Comparison of ENCODE assay signal across 1 cellular context in the genomic region with DNA sequence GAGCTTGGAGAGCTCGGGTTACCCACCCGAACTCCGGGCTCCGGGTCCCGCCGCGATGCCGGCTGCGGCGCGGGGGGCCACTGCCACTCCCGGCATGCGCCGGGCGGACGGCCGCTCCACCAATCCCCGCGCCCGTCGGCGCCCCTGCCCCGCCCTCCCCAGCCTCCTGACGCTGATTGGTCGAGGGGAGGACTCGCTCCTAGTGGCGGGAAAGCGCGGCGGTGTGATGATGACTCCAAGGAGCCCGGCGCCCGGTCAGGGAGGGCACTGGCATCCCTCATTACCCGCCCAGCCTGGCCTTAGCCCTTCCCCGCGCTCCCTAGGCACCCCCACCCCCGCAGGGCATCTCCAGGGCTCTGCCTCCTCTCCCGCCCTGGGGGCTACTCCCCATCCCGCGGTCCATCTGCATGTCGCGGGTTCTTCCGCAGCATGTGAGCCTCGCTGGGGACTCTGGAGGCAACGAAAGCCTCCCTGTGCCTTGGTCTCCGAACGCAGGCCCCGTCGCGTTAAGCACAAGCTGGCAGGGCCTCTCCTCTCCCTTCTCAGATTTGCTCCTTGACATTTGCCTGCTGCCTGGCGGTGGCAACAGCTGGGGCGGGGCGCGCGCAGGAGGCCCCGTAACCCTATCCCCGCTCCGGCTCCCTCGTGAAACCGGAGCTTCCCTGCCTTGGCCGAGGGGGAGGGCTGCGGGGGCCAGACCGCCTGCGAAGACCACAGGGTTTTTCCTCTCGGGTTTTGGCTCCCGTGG.
TF ChIP-seq lines count a peak whose summit lies in the region.

No MANE protein-coding gene starts in this region.

TF ChIP-seq in WTC11, 78 proteins besides CTCF, POLR2A, EP300 and RAD21 (continued from another document and continues in another):
- TF ChIP-seq, protein P1, sequence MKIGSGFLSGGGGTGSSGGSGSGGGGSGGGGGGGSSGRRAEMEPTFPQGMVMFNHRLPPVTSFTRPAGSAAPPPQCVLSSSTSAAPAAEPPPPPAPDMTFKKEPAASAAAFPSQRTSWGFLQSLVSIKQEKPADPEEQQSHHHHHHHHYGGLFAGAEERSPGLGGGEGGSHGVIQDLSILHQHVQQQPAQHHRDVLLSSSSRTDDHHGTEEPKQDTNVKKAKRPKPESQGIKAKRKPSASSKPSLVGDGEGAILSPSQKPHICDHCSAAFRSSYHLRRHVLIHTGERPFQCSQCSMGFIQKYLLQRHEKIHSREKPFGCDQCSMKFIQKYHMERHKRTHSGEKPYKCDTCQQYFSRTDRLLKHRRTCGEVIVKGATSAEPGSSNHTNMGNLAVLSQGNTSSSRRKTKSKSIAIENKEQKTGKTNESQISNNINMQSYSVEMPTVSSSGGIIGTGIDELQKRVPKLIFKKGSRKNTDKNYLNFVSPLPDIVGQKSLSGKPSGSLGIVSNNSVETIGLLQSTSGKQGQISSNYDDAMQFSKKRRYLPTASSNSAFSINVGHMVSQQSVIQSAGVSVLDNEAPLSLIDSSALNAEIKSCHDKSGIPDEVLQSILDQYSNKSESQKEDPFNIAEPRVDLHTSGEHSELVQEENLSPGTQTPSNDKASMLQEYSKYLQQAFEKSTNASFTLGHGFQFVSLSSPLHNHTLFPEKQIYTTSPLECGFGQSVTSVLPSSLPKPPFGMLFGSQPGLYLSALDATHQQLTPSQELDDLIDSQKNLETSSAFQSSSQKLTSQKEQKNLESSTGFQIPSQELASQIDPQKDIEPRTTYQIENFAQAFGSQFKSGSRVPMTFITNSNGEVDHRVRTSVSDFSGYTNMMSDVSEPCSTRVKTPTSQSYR (CRISPR knock-in tag; IDR thresholded peaks at IDR 0.05) = peak; percentile 20; the same call in 1 of the 2 replicates
- TF ChIP-seq KAT7 (CRISPR knock-in tag; IDR thresholded peaks at IDR 0.05; ENCODE audit: borderline replicate concordance) = no peak
- TF ChIP-seq, protein P2, sequence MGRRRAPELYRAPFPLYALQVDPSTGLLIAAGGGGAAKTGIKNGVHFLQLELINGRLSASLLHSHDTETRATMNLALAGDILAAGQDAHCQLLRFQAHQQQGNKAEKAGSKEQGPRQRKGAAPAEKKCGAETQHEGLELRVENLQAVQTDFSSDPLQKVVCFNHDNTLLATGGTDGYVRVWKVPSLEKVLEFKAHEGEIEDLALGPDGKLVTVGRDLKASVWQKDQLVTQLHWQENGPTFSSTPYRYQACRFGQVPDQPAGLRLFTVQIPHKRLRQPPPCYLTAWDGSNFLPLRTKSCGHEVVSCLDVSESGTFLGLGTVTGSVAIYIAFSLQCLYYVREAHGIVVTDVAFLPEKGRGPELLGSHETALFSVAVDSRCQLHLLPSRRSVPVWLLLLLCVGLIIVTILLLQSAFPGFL (CRISPR knock-in tag; IDR thresholded peaks at IDR 0.05; ENCODE audit: borderline replicate concordance) = no peak
- no peak for TF ChIP-seq CREB1 (CRISPR knock-in tag; IDR thresholded peaks at IDR 0.05)
- no peak for TF ChIP-seq GRHL2 (CRISPR knock-in tag; IDR thresholded peaks at IDR 0.05; ENCODE audit: insufficient replicate concordance, severe bottlenecking)
- TF ChIP-seq, protein P3, sequence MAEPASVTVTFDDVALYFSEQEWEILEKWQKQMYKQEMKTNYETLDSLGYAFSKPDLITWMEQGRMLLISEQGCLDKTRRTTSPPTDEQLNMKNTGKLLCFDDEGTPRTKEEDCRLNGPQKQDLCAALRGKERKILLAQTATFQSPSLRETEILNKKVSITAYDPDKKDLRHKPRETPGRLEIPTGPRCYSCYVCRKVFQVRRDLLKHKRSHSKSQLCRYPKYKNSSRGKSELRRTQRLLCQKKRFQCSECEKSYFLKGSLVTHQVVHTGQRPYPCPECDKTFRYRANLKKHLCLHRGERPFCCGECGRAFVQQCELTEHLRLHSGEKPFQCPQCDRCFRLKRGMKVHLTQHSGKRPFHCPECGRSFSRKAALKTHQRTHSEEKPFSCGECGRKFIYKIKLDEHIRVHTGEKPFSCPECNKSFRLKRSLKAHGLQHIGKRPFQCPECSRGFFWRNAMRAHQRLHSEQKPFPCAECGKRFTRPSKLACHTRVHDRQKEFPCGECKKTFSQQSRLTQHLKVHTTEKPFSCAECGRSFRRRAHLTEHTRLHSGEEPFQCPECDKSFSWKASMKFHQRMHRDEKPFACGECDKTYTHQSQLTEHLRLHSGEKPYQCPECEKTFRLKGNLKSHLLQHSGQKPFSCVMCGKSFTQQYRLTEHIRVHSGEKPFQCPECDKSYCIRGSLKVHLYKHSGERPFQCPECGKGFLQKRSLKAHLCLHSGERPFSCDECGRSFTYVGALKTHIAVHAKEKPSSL (CRISPR knock-in tag; conservative IDR thresholded peaks at IDR 0.05) = no peak
- TF ChIP-seq, protein P4, sequence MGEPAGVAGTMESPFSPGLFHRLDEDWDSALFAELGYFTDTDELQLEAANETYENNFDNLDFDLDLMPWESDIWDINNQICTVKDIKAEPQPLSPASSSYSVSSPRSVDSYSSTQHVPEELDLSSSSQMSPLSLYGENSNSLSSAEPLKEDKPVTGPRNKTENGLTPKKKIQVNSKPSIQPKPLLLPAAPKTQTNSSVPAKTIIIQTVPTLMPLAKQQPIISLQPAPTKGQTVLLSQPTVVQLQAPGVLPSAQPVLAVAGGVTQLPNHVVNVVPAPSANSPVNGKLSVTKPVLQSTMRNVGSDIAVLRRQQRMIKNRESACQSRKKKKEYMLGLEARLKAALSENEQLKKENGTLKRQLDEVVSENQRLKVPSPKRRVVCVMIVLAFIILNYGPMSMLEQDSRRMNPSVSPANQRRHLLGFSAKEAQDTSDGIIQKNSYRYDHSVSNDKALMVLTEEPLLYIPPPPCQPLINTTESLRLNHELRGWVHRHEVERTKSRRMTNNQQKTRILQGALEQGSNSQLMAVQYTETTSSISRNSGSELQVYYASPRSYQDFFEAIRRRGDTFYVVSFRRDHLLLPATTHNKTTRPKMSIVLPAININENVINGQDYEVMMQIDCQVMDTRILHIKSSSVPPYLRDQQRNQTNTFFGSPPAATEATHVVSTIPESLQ (CRISPR knock-in tag; IDR thresholded peaks at IDR 0.05) = peak; percentile 77
- TF ChIP-seq ZBTB21 (CRISPR knock-in tag; IDR thresholded peaks at IDR 0.05; ENCODE audit: borderline replicate concordance) = peak; percentile 91
- peak; percentile 51; the same call in 1 of the 2 replicates for TF ChIP-seq FOXK1 (CRISPR knock-in tag; IDR thresholded peaks at IDR 0.05)
- TF ChIP-seq ELF4 (CRISPR knock-in tag; IDR thresholded peaks at IDR 0.05; ENCODE audit: low read depth) = peak; percentile 89
- TF ChIP-seq NR2C2 (CRISPR knock-in tag; IDR thresholded peaks at IDR 0.05) = no peak
- peak; percentile 87 for TF ChIP-seq NR1H2 (CRISPR knock-in tag; IDR thresholded peaks at IDR 0.05)
- peak; percentile 84; the same call in 1 of the 2 replicates for TF ChIP-seq TP53 (CRISPR knock-in tag; IDR thresholded peaks at IDR 0.05)
- TF ChIP-seq MXD4 (CRISPR knock-in tag; IDR thresholded peaks at IDR 0.05; ENCODE audit: borderline replicate concordance) = no peak
- TF ChIP-seq FOXP1 (CRISPR knock-in tag; IDR thresholded peaks at IDR 0.05; ENCODE audit: borderline replicate concordance) = peak; percentile 95; the same call in 1 of the 2 replicates
- peak; percentile 84 for TF ChIP-seq NR3C1 (CRISPR knock-in tag; conservative IDR thresholded peaks at IDR 0.05; ENCODE audit: low read depth)
- TF ChIP-seq, protein P5, sequence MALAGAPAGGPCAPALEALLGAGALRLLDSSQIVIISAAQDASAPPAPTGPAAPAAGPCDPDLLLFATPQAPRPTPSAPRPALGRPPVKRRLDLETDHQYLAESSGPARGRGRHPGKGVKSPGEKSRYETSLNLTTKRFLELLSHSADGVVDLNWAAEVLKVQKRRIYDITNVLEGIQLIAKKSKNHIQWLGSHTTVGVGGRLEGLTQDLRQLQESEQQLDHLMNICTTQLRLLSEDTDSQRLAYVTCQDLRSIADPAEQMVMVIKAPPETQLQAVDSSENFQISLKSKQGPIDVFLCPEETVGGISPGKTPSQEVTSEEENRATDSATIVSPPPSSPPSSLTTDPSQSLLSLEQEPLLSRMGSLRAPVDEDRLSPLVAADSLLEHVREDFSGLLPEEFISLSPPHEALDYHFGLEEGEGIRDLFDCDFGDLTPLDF (CRISPR knock-in tag; IDR thresholded peaks at IDR 0.05) = 0 out of 2 replicates have a peak, but pooled peaks have one; percentile 32
- TF ChIP-seq, protein P6, sequence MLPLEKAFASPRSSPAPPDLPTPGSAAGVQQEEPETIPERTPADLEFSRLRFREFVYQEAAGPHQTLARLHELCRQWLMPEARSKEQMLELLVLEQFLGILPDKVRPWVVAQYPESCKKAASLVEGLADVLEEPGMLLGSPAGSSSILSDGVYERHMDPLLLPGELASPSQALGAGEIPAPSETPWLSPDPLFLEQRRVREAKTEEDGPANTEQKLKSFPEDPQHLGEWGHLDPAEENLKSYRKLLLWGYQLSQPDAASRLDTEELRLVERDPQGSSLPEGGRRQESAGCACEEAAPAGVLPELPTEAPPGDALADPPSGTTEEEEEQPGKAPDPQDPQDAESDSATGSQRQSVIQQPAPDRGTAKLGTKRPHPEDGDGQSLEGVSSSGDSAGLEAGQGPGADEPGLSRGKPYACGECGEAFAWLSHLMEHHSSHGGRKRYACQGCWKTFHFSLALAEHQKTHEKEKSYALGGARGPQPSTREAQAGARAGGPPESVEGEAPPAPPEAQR (CRISPR knock-in tag; IDR thresholded peaks at IDR 0.05) = no peak
- TF ChIP-seq TEAD1 (CRISPR knock-in tag; IDR thresholded peaks at IDR 0.05) = peak; percentile 95
- TF ChIP-seq SP1 (CRISPR knock-in tag; conservative IDR thresholded peaks at IDR 0.05) = peak; percentile 12; the same call in 1 of the 2 replicates
- TF ChIP-seq, protein P7, sequence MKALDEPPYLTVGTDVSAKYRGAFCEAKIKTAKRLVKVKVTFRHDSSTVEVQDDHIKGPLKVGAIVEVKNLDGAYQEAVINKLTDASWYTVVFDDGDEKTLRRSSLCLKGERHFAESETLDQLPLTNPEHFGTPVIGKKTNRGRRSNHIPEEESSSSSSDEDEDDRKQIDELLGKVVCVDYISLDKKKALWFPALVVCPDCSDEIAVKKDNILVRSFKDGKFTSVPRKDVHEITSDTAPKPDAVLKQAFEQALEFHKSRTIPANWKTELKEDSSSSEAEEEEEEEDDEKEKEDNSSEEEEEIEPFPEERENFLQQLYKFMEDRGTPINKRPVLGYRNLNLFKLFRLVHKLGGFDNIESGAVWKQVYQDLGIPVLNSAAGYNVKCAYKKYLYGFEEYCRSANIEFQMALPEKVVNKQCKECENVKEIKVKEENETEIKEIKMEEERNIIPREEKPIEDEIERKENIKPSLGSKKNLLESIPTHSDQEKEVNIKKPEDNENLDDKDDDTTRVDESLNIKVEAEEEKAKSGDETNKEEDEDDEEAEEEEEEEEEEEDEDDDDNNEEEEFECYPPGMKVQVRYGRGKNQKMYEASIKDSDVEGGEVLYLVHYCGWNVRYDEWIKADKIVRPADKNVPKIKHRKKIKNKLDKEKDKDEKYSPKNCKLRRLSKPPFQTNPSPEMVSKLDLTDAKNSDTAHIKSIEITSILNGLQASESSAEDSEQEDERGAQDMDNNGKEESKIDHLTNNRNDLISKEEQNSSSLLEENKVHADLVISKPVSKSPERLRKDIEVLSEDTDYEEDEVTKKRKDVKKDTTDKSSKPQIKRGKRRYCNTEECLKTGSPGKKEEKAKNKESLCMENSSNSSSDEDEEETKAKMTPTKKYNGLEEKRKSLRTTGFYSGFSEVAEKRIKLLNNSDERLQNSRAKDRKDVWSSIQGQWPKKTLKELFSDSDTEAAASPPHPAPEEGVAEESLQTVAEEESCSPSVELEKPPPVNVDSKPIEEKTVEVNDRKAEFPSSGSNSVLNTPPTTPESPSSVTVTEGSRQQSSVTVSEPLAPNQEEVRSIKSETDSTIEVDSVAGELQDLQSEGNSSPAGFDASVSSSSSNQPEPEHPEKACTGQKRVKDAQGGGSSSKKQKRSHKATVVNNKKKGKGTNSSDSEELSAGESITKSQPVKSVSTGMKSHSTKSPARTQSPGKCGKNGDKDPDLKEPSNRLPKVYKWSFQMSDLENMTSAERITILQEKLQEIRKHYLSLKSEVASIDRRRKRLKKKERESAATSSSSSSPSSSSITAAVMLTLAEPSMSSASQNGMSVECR (CRISPR knock-in tag; IDR thresholded peaks at IDR 0.05; ENCODE audit: borderline replicate concordance) = peak; percentile 93; the same call in 1 of the 2 replicates
- TF ChIP-seq ZNF232 (CRISPR knock-in tag; IDR thresholded peaks at IDR 0.05) = peak; percentile 96
- TF ChIP-seq, protein P8, sequence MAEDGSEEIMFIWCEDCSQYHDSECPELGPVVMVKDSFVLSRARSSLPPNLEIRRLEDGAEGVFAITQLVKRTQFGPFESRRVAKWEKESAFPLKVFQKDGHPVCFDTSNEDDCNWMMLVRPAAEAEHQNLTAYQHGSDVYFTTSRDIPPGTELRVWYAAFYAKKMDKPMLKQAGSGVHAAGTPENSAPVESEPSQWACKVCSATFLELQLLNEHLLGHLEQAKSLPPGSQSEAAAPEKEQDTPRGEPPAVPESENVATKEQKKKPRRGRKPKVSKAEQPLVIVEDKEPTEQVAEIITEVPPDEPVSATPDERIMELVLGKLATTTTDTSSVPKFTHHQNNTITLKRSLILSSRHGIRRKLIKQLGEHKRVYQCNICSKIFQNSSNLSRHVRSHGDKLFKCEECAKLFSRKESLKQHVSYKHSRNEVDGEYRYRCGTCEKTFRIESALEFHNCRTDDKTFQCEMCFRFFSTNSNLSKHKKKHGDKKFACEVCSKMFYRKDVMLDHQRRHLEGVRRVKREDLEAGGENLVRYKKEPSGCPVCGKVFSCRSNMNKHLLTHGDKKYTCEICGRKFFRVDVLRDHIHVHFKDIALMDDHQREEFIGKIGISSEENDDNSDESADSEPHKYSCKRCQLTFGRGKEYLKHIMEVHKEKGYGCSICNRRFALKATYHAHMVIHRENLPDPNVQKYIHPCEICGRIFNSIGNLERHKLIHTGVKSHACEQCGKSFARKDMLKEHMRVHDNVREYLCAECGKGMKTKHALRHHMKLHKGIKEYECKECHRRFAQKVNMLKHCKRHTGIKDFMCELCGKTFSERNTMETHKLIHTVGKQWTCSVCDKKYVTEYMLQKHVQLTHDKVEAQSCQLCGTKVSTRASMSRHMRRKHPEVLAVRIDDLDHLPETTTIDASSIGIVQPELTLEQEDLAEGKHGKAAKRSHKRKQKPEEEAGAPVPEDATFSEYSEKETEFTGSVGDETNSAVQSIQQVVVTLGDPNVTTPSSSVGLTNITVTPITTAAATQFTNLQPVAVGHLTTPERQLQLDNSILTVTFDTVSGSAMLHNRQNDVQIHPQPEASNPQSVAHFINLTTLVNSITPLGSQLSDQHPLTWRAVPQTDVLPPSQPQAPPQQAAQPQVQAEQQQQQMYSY (CRISPR knock-in tag; IDR thresholded peaks at IDR 0.05) = peak; percentile 49
- TF ChIP-seq TCF7 (CRISPR knock-in tag; IDR thresholded peaks at IDR 0.05; ENCODE audit: low read depth) = no peak
- TF ChIP-seq, protein P9, sequence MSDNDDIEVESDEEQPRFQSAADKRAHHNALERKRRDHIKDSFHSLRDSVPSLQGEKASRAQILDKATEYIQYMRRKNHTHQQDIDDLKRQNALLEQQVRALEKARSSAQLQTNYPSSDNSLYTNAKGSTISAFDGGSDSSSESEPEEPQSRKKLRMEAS (CRISPR knock-in tag; IDR thresholded peaks at IDR 0.05) = peak; percentile 98
- TF ChIP-seq SMAD4 (CRISPR knock-in tag; IDR thresholded peaks at IDR 0.05) = peak; percentile 93
- no peak for TF ChIP-seq GABPB1 (CRISPR knock-in tag; IDR thresholded peaks at IDR 0.05)
- TF ChIP-seq, protein P10, sequence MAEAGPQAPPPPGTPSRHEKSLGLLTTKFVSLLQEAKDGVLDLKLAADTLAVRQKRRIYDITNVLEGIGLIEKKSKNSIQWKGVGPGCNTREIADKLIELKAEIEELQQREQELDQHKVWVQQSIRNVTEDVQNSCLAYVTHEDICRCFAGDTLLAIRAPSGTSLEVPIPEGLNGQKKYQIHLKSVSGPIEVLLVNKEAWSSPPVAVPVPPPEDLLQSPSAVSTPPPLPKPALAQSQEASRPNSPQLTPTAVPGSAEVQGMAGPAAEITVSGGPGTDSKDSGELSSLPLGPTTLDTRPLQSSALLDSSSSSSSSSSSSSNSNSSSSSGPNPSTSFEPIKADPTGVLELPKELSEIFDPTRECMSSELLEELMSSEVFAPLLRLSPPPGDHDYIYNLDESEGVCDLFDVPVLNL (CRISPR knock-in tag; IDR thresholded peaks at IDR 0.05; ENCODE audit: borderline replicate concordance, low read depth) = no peak
- peak; percentile 82 for TF ChIP-seq CREM (CRISPR knock-in tag; IDR thresholded peaks at IDR 0.05)
